9 cellular contexts compared by ENCODE assay signal in the genomic region with DNA sequence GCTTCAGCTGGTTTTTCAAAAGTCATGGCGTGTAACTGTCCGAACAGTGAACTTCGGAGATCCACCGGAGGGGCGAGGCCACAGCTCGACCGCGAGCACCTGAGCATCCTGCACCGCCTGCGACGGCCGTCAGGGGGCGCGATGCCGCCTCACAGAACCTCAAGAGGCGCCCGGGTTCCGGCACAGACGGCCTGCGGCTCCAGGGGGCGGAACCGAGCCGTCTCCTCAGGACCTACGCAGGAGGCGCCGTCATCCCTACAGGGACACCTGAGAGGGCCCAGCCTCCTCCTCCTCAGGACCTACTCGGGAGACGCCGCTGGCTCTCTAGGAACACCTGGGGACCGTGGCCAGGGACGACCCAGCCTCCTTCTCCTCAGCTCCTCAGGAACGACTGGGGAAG. TPM values are rescaled to one million over a fixed set of nuclear protein-coding genes. Genes with fewer than 3 reads are reported as not detected.
DNase-seq lines count a peak whose midpoint lies in the region; ATAC-seq and TF ChIP-seq lines count a peak whose summit lies in the region.
"Not testable (repeated sequence)": the region's sequence is repeated elsewhere in the genome, so short reads cannot be mapped to it uniquely, and the experiment has no call there.
"Had no signal": no experiment of that assay in that cellular context is flagged by ENCODE, and none has a peak within 500 bp of the region (broad histone marks: within the 10 kb centered on the region; RNA-seq: fewer than 3 reads in every experiment).

No MANE protein-coding gene starts in this region.

- TF ChIP-seq CTCF in heart left ventricle (IDR thresholded peaks at IDR 0.05) = peak in 4 of 12 donors; percentile 17 to 41 (median 25)

- not testable (repeated sequence) for H3K9me3 ChIP-seq in HUES64 (ENCODE audit: insufficient read depth, low read depth, low read length); heart left ventricle

- H3K9ac ChIP-seq in HUES64 (ENCODE audit: low read depth, low read length) = 0 out of 2 replicates have a peak overlapping the region, but pooled peaks have one; percentile 40

- peak; percentile 33 to 47 for DNase-seq in activated CD4-positive, alpha-beta T cell treated with anti-CD3 and anti-CD28 coated beads, Interleukin-2, amount 50 U/mL, for 48 hours
- DNase-seq in activated naive CD4-positive, alpha-beta T cell treated with anti-CD3 and anti-CD28 coated beads, Interleukin-2, amount 50 U/mL, for 72 hours (ENCODE audit: low spot score in 2 of 2) = peak; percentile 83 to 84
- DNase-seq in heart left ventricle (peak in 2 of 5 donors; percentile 11 to 66), naive B cell (peak; percentile 54)
- peak; percentile 57 for DNase-seq in stimulated activated CD4-positive, alpha-beta T cell treated with anti-CD3 and anti-CD28 coated beads, Interleukin-4, amount 100 ng/mL, for 1 hour

- H3K4me1 ChIP-seq in HUES64 (ENCODE audit: insufficient read depth, low read length); heart left ventricle: not testable (repeated sequence)

- ATAC-seq in GM18519 (IDR thresholded peaks at IDR 0.05; ENCODE audit: low FRiP score, unreplicated experiment) (peak; percentile 39), heart left ventricle (peak in 3 of 4 donors; percentile 28 to 60 (median 45)), naive B cell (ENCODE audit: low read depth in 2 of 2) (peak; percentile 73 to 95)
- ATAC-seq in activated naive CD4-positive, alpha-beta T cell treated with anti-CD3 and anti-CD28 coated beads, Interleukin-2, amount 50 U/mL, for 72 hours = peak; percentile 100

- H3K36me3 ChIP-seq in HUES64 (ENCODE audit: insufficient read depth, low read length); heart left ventricle: not testable (repeated sequence)

- peak overlapping the region in 1 of 8 donors; percentile 63 for H3K4me3 Mint-ChIP-seq in naive B cell

- peak overlapping the region in 1 of 2 donors; percentile 60 for H3K27ac Mint-ChIP-seq in activated naive CD4-positive, alpha-beta T cell treated with anti-CD3 and anti-CD28 coated beads, Interleukin-2, amount 50 U/mL, for 72 hours
- not testable (repeated sequence) for H3K27ac Mint-ChIP-seq in naive B cell

- not testable (repeated sequence) for H3K4me1 Mint-ChIP-seq in naive B cell

- H3K36me3 Mint-ChIP-seq in activated naive CD4-positive, alpha-beta T cell treated with anti-CD3 and anti-CD28 coated beads, Interleukin-2, amount 50 U/mL, for 72 hours; naive B cell: not testable (repeated sequence)

- intact Hi-C loops in heart left ventricle (cut with DNase I) = not testable (repeated sequence)

- WGBS in HUES64 = 69% methylated on average over 29 of the region's 32 CpGs
- 0 to 31% (median 24%) methylated on average over 1 to 32 of the region's 32 CpGs for WGBS in heart left ventricle, 4 donors

- H3K27me3 ChIP-seq in HUES64 (ENCODE audit: insufficient read depth, low read length); heart left ventricle: not testable (repeated sequence)

- TF ChIP-seq POLR2A in heart left ventricle (IDR thresholded peaks at IDR 0.05) = not testable (repeated sequence)

- H3K4me3 ChIP-seq in HUES64 (ENCODE audit: low read length) = peak overlapping the region; percentile 58
- H3K4me3 ChIP-seq in heart left ventricle = peak overlapping the region in 1 of 12 donors; percentile 26

- not testable (repeated sequence) for H3K9me3 Mint-ChIP-seq in activated naive CD4-positive, alpha-beta T cell treated with anti-CD3 and anti-CD28 coated beads, Interleukin-2, amount 50 U/mL, for 72 hours; naive B cell

- H3K27ac ChIP-seq in HUES64 (ENCODE audit: low read depth, low read length); heart left ventricle: not testable (repeated sequence)

- H3K27me3 Mint-ChIP-seq in naive B cell = peaks cover 0 to 11% (median 8%) of the 10 kb centered on the region in 3 donors

RNA-seq across cellular contexts. Expression of a gene that starts 29.1 kb away (rescaled TPM):
- polyA plus RNA-seq in HUES64 (2013, experiment 1 of 2) = not detected
- not detected for polyA plus RNA-seq in HUES64 (2013, experiment 2 of 2)
- total RNA-seq in activated naive CD4-positive, alpha-beta T cell treated with anti-CD3 and anti-CD28 coated beads, Interleukin-2, amount 50 U/mL, for 72 hours = not detected
- total RNA-seq in heart left ventricle = not detected
- polyA plus RNA-seq in heart left ventricle (not detected), naive B cell (ENCODE audit: low read depth in 6 of 6) (not detected)
- total RNA-seq: dermis blood vessel endothelial cell, stomach had no signal
- polyA plus RNA-seq: stomach had no signal

Comparison
In these comparisons a context has a peak if more than half of its experiments do, and no peak if none do; other contexts are left out.
1. ATAC-seq: peak in every context shown above with its lines; median percentile 100 in activated naive CD4-positive, alpha-beta T cell treated with anti-CD3 and anti-CD28 coated beads, Interleukin-2, amount 50 U/mL, for 72 hours; 84 in naive B cell; 45 in heart left ventricle; 39 in GM18519.